In genomic region chr2:184920451-184920965, GRCh38 we compare ENCODE assay signal across 19 cellular contexts.
DNase-seq lines count a peak whose midpoint lies in the region; ATAC-seq and TF ChIP-seq lines count a peak whose summit lies in the region.
"Had no signal": no experiment of that assay in that cellular context is flagged by ENCODE, and none has a peak within 500 bp of the region (broad histone marks: within the 10 kb centered on the region; RNA-seq: fewer than 3 reads in every experiment).

No MANE protein-coding gene starts in this region.

- H3K4me3 ChIP-seq in smooth muscle cell = no peak overlapping the region
- H3K4me3 ChIP-seq: K562, SK-N-MC had no signal

- peak overlapping the region; percentile 20 for H3K4me2 ChIP-seq in smooth muscle cell

- in situ Hi-C loops in SK-MEL-5 (cut with HindIII; ENCODE audit: low pct_unique_long_range_greater_than_20kb, low sequenced_read_pairs) = no loop called here

- no peaks in the 10 kb centered on the region for H3K27me3 ChIP-seq in smooth muscle cell (ENCODE audit: low read depth)

- no peaks in the 10 kb centered on the region for H3K4me1 ChIP-seq in smooth muscle cell (ENCODE audit: low read depth)

- H3K27ac ChIP-seq in smooth muscle cell (ENCODE audit: low read depth) = peak overlapping the region; percentile 0
- H3K27ac ChIP-seq: 22Rv1, SK-N-MC had no signal

- peaks cover 6% of the 10 kb centered on the region for H3K9me3 ChIP-seq in smooth muscle cell (replicated peaks; ENCODE audit: low read depth)

- DNase-seq in DMS 273 (lab: John Stamatoyannopoulos, UW; ENCODE audit: unreplicated experiment) (peak; percentile 3), DMS 273 treated with DMSO at 0.1 percent for 48 hours (lab: John Stamatoyannopoulos, UW) (no peak), SK-MEL-5 (ENCODE audit: low read depth, low spot score) (peak; percentile 36), fibroblast of peridontal ligament (ENCODE audit: extremely low read depth) (peak; percentile 7), smooth muscle cell (lab: John Stamatoyannopoulos, UW; ENCODE audit: unreplicated experiment) (no peak), HT-29 (ENCODE audit: low spot score) (no peak)
- DNase-seq in activated naive CD8-positive, alpha-beta T cell treated with anti-CD3 and anti-CD28 coated beads for 36 hours = no peak
- DNase-seq: DMS79 treated with DMSO at 0.1 percent for 48 hours, GDM1, NCI-H1092, NCI-H1694, NCI-H2107, NCI-H748 treated with DMSO at 0.1 percent for 48 hours, PC-3 had no signal

- H2AFZ ChIP-seq in smooth muscle cell (ENCODE audit: low read depth) = peak overlapping the region; percentile 32

- WGBS in smooth muscle cell (ENCODE audit: low lambda C conversion rate) = 29% methylated on average over 3 of the region's 3 CpGs

- H3K9me3 Mint-ChIP-seq in activated naive CD8-positive, alpha-beta T cell treated with anti-CD3 and anti-CD28 coated beads for 36 hours = peaks cover 9% of the 10 kb centered on the region

- no peaks in the 10 kb centered on the region for H3K36me3 Mint-ChIP-seq in activated naive CD8-positive, alpha-beta T cell treated with anti-CD3 and anti-CD28 coated beads for 36 hours
- H3K36me3 Mint-ChIP-seq: CD14-positive monocyte had no signal

- H3K4me1 Mint-ChIP-seq in activated naive CD8-positive, alpha-beta T cell treated with anti-CD3 and anti-CD28 coated beads for 36 hours = no peaks in the 10 kb centered on the region
- H3K4me1 Mint-ChIP-seq: CD14-positive monocyte had no signal

- no peak overlapping the region for H3K4me3 Mint-ChIP-seq in activated naive CD8-positive, alpha-beta T cell treated with anti-CD3 and anti-CD28 coated beads for 36 hours
- H3K4me3 Mint-ChIP-seq: CD14-positive monocyte had no signal

- H3K79me2 ChIP-seq in smooth muscle cell (ENCODE audit: low read depth) = no peaks in the 10 kb centered on the region

- no peaks in the 10 kb centered on the region for H4K20me1 ChIP-seq in smooth muscle cell (ENCODE audit: low read depth)

- no peaks in the 10 kb centered on the region for H3K36me3 ChIP-seq in smooth muscle cell (ENCODE audit: low read depth)

- H3K27ac Mint-ChIP-seq in activated naive CD8-positive, alpha-beta T cell treated with anti-CD3 and anti-CD28 coated beads for 36 hours = no peak overlapping the region
- H3K27ac Mint-ChIP-seq: CD14-positive monocyte had no signal

- no peak for TF ChIP-seq CTCF in smooth muscle cell (IDR thresholded peaks at IDR 0.05; ENCODE audit: borderline replicate concordance, insufficient read depth, poor library complexity, severe bottlenecking)

- no peaks in the 10 kb centered on the region for H3F3A ChIP-seq in smooth muscle cell (ENCODE audit: low read depth)

- no peak for ATAC-seq in esophagus mucosa
- ATAC-seq: K562, PC-3 had no signal

- no peak overlapping the region for H3K9ac ChIP-seq in smooth muscle cell (ENCODE audit: low read depth)

- no peaks in the 10 kb centered on the region for H3K27me3 Mint-ChIP-seq in activated naive CD8-positive, alpha-beta T cell treated with anti-CD3 and anti-CD28 coated beads for 36 hours

Comparison
In these comparisons a context has a peak if more than half of its experiments do, and no peak if none do; other contexts are left out.
1. DNase-seq: peak in DMS 273 (single experiment), SK-MEL-5 (single experiment) and fibroblast of peridontal ligament (single experiment); none in DMS 273 treated with DMSO at 0.1 percent for 48 hours (single experiment), smooth muscle cell (single experiment), activated naive CD8-positive, alpha-beta T cell treated with anti-CD3 and anti-CD28 coated beads for 36 hours (single experiment) and HT-29 (single experiment).